ENCODE assay signal across 9 cellular contexts in genomic region chr11:3837793-3838192, GRCh38. TPM values are rescaled to one million over a fixed set of nuclear protein-coding genes. Genes with fewer than 3 reads are reported as not detected.
DNase-seq lines count a peak whose midpoint lies in the region; ATAC-seq, FAIRE-seq and TF ChIP-seq lines count a peak whose summit lies in the region.
"Had no signal": no experiment of that assay in that cellular context is flagged by ENCODE, and none has a peak within 500 bp of the region (broad histone marks: within the 10 kb centered on the region; RNA-seq: fewer than 3 reads in every experiment).

No MANE protein-coding gene starts in this region.

- no peak overlapping the region for H3K9ac ChIP-seq in kidney (ENCODE audit: low read length in 2 of 2)

- peaks cover 0 to 35% (median 0%) of the 10 kb centered on the region in 6 donors for H3K36me3 ChIP-seq in spleen
- H3K36me3 ChIP-seq in kidney (ENCODE audit: control insufficient read depth in 1 of 2, insufficient read depth in 2 of 2, low read length in 2 of 2): no peaks in the 10 kb centered on the region

- no peak for ATAC-seq in HG03378 (IDR thresholded peaks at IDR 0.05; ENCODE audit: unreplicated experiment)

- H3K27me3 ChIP-seq in spleen (replicated peaks in 1 of 7): no peaks in the 10 kb centered on the region

- no peaks in the 10 kb centered on the region for H3K9me3 ChIP-seq in spleen
- H3K9me3 ChIP-seq in kidney (ENCODE audit: control insufficient read depth in 1 of 2, low read length in 2 of 2): no peaks in the 10 kb centered on the region

- H3K4me1 ChIP-seq in spleen (peaks cover 58 to 85% (median 76%) of the 10 kb centered on the region in 6 donors), kidney (ENCODE audit: control insufficient read depth in 1 of 2, insufficient read depth in 1 of 2, low read depth in 1 of 2, low read length in 2 of 2) (peaks cover 12 to 35% of the 10 kb centered on the region in 2 donors)

- intact Hi-C loops in spleen (cut with DNase I; ENCODE audit: low total_unique reads): no loop called here
- intact Hi-C loops in kidney (cut with DNase I): no loop called here

- DNase-seq in RPMI8226: peak; percentile 54
- peak; percentile 50 for DNase-seq in fibroblast of mammary gland (ENCODE audit: low read depth)
- DNase-seq in spleen: peak; percentile 83
- DNase-seq in NCI-H524 (lab: John Stamatoyannopoulos, UW): no peak
- no peak for DNase-seq in kidney
- no peak for DNase-seq in SHP77 treated with DMSO at 0.1 percent for 48 hours (lab: John Stamatoyannopoulos, UW)
- DNase-seq: activated CD4-positive, alpha-beta T cell treated with anti-CD3 and anti-CD28 coated beads for 4 hours had no signal

- no peak for FAIRE-seq in kidney (lab: Jason Lieb, UNC)

- H3K4me3 ChIP-seq in GM12875 (ENCODE audit: low read depth, low read length): peak overlapping the region; percentile 61
- no peak overlapping the region for H3K4me3 ChIP-seq in fibroblast of mammary gland (ENCODE audit: control insufficient read depth, low read depth, low read length)
- peak overlapping the region in 7 of 8 donors; percentile 10 to 96 (median 81) for H3K4me3 ChIP-seq in spleen
- H3K4me3 ChIP-seq in kidney (ENCODE audit: low read length in 2 of 2): no peak overlapping the region

- no peak for TF ChIP-seq CTCF in GM12875 (IDR thresholded peaks at IDR 0.05; ENCODE audit: borderline replicate concordance, insufficient read depth, low read depth, low read length)
- TF ChIP-seq CTCF in fibroblast of mammary gland (conservative IDR thresholded peaks at IDR 0.05; ENCODE audit: control insufficient read depth, insufficient read depth, low read depth, low read length): no peak
- no peak for TF ChIP-seq CTCF in spleen (IDR thresholded peaks at IDR 0.05 in 8 of 11, conservative IDR thresholded peaks at IDR 0.05 in 3 of 11)
- no peak for TF ChIP-seq CTCF in kidney (IDR thresholded peaks at IDR 0.05; ENCODE audit: borderline replicate concordance, extremely low read depth, insufficient read depth)

- WGBS in spleen, 5 donors: 19 to 58% (median 25%) methylated on average over 1 of the region's 1 CpG

- H3K27ac ChIP-seq in spleen: peak overlapping the region; percentile 64 to 100 (median 98)
- H3K27ac ChIP-seq in kidney (ENCODE audit: low read depth in 2 of 2, low read length in 2 of 2): no peak overlapping the region

- TF ChIP-seq POLR2A in spleen (IDR thresholded peaks at IDR 0.05): no peak

RNA-seq across cellular contexts. Expression of gene RHOG, which starts 3.0 kb away (rescaled TPM):
- total RNA-seq in spleen (100 to 1,000 TPM; 144 to 256 (median 155) TPM), kidney (56.0 TPM)
- polyA plus RNA-seq in spleen (100 to 1,000 TPM; 102 to 142 (median 107) TPM), kidney (ENCODE audit: insufficient read depth, low read depth, low replicate concordance) (43.1 TPM)

RNA-seq across cellular contexts. Expression of gene STIM1, which starts 17.7 kb away (rescaled TPM):
- total RNA-seq in spleen: 10 to 100 TPM; 55.4 to 85.2 (median 65.0) TPM
- 10 to 100 TPM; 13.0 to 22.5 (median 16.3) TPM for polyA plus RNA-seq in spleen
- total RNA-seq in kidney: 68.0 TPM
- polyA plus RNA-seq in kidney (ENCODE audit: insufficient read depth, low read depth, low replicate concordance): 15.7 TPM

RNA-seq across cellular contexts. Expression of gene PGAP2, which starts 29.4 kb away (rescaled TPM):
- total RNA-seq in spleen (10 to 100 TPM; 10.7 to 22.2 (median 13.3) TPM), kidney (19.5 TPM)
- polyA plus RNA-seq in spleen (10 to 100 TPM; 14.9 to 19.7 (median 15.1) TPM), kidney (ENCODE audit: insufficient read depth, low read depth, low replicate concordance) (17.5 TPM)

RNA-seq across cellular contexts. Expression of gene NUP98, which starts 40.4 kb away (rescaled TPM):
- total RNA-seq in spleen: 100 to 1,000 TPM in 3 of 7 donors, 10 to 100 TPM in 4; 71.2 to 171 (median 99.7) TPM
- 10 to 100 TPM; 12.6 to 21.4 (median 16.9) TPM for polyA plus RNA-seq in spleen
- total RNA-seq in kidney: 67.6 TPM
- polyA plus RNA-seq in kidney (ENCODE audit: insufficient read depth, low read depth, low replicate concordance): 23.8 TPM

Comparison
In these comparisons a context has a peak if more than half of its experiments do, and no peak if none do; other contexts are left out.
1. H3K4me3 ChIP-seq: peak in GM12875 (single experiment) and spleen (7 of 8); none in fibroblast of mammary gland (single experiment) and kidney (0 of 2).
2. DNase-seq: peak in RPMI8226 (single experiment), fibroblast of mammary gland (single experiment) and spleen (single experiment); none in NCI-H524 (0 of 2), kidney (single experiment) and SHP77 treated with DMSO at 0.1 percent for 48 hours (single experiment).
3. H3K27ac ChIP-seq: peak in spleen (8 of 8); none in kidney (0 of 2).